Comparison of ENCODE assay signal across 22 cellular contexts in genomic region chr11:35783803-35784202, GRCh38.
DNase-seq lines count a peak whose midpoint lies in the region; FAIRE-seq and TF ChIP-seq lines count a peak whose summit lies in the region.
"Had no signal": no experiment of that assay in that cellular context is flagged by ENCODE, and none has a peak within 500 bp of the region (broad histone marks: within the 10 kb centered on the region; RNA-seq: fewer than 3 reads in every experiment).

No MANE protein-coding gene starts in this region.

- H3K27me3 Mint-ChIP-seq in activated T-cell treated with anti-CD3 and anti-CD28 coated beads, Interleukin-2, amount 50 U/mL, for 24 hours, result no peaks in the 10 kb centered on the region
- no peaks in the 10 kb centered on the region for H3K27me3 Mint-ChIP-seq in Calu3 (ENCODE audit: unreplicated experiment)
- no peaks in the 10 kb centered on the region for H3K27me3 Mint-ChIP-seq in astrocyte (ENCODE audit: low read depth, unreplicated experiment)
- H3K27me3 Mint-ChIP-seq in immature natural killer cell (ENCODE audit: low read depth in 3 of 3), result peaks cover 0 to 2% (median 0%) of the 10 kb centered on the region in 3 donors
- H3K27me3 Mint-ChIP-seq: CD4-positive, alpha-beta memory T cell had no signal

- H2AFZ ChIP-seq in astrocyte (ENCODE audit: low read depth, low read length), result no peak overlapping the region
- H2AFZ ChIP-seq: GM23338 had no signal

- no peak for DNase-seq in activated T-cell treated with anti-CD3 and anti-CD28 coated beads, Interleukin-2, amount 50 U/mL, for 24 hours
- no peak for DNase-seq in activated T-cell treated with anti-CD3 and anti-CD28 coated beads, Interleukin-2, amount 50 U/mL, for 1 hour
- DNase-seq in Calu3 (no peak), astrocyte (ENCODE audit: low read depth) (no peak), immature natural killer cell (no peak), NCI-H2196 treated with DMSO at 0.1 percent for 48 hours (lab: John Stamatoyannopoulos, UW; ENCODE audit: unreplicated experiment) (no peak), NCI-H1436 treated with DMSO at 0.1 percent for 48 hours (lab: John Stamatoyannopoulos, UW) (no peak), NCI-H748 (lab: John Stamatoyannopoulos, UW; ENCODE audit: unreplicated experiment) (no peak)
- DNase-seq: AML-193; CD4-positive, alpha-beta memory T cell; DMS 273 treated with DMSO at 0.1 percent for 48 hours; DMS53; DND-41; EL; HFFc6 had no signal

- FAIRE-seq in astrocyte (lab: Jason Lieb, UNC), result no peak
- FAIRE-seq: A549, GM12891, GM18507, H54 had no signal

- peaks cover 19% of the 10 kb centered on the region for H3K36me3 Mint-ChIP-seq in activated T-cell treated with anti-CD3 and anti-CD28 coated beads, Interleukin-2, amount 50 U/mL, for 24 hours (ENCODE audit: low read depth)
- H3K36me3 Mint-ChIP-seq in Calu3 (ENCODE audit: insufficient read depth, unreplicated experiment) (peaks cover 5% of the 10 kb centered on the region), astrocyte (ENCODE audit: low read depth, unreplicated experiment) (peaks cover 6% of the 10 kb centered on the region), immature natural killer cell (peaks cover 0 to 4% (median 0%) of the 10 kb centered on the region in 3 donors)

- H3K9me3 ChIP-seq in astrocyte (ENCODE audit: insufficient read depth, low read depth, low read length), result peaks cover 3% of the 10 kb centered on the region

- CTCF ChIA-PET in Calu3 (lab: Charles Lee), result no interaction called here

- no peak for TF ChIP-seq CTCF in Calu3 (IDR thresholded peaks at IDR 0.05; ENCODE audit: unreplicated experiment)
- no peak for TF ChIP-seq CTCF in astrocyte (IDR thresholded peaks at IDR 0.05; ENCODE audit: insufficient read depth, low read depth, low read length)

- H4K20me1 ChIP-seq in astrocyte (ENCODE audit: insufficient read depth, low read length), result peaks cover 78% of the 10 kb centered on the region

- no peaks in the 10 kb centered on the region for H3K36me3 ChIP-seq in astrocyte (ENCODE audit: insufficient read depth, low read length)

- intact Hi-C loops in Calu3 (cut with micrococcal nuclease; ENCODE audit: unreplicated experiment), result no loop called here

- H3K79me2 ChIP-seq in astrocyte (ENCODE audit: insufficient read depth, low read length), result peaks cover 32% of the 10 kb centered on the region

- H3K4me1 Mint-ChIP-seq in activated T-cell treated with anti-CD3 and anti-CD28 coated beads, Interleukin-2, amount 50 U/mL, for 24 hours (ENCODE audit: low read depth), result peaks cover 64% of the 10 kb centered on the region
- H3K4me1 Mint-ChIP-seq in Calu3 (ENCODE audit: low read depth, unreplicated experiment) (peaks cover 40% of the 10 kb centered on the region), astrocyte (ENCODE audit: low read depth, unreplicated experiment) (peaks cover 52% of the 10 kb centered on the region), immature natural killer cell (peaks cover 59 to 83% of the 10 kb centered on the region in 2 donors)

- no peak overlapping the region for H3K4me3 ChIP-seq in astrocyte (ENCODE audit: insufficient read depth, low read depth, low read length)
- H3K4me3 ChIP-seq: A549, GM23338 had no signal

- H3K27me3 ChIP-seq in astrocyte (ENCODE audit: insufficient read depth, low read length), result no peaks in the 10 kb centered on the region

- H3K4me1 ChIP-seq in astrocyte (ENCODE audit: insufficient read depth, low read length), result peaks cover 16% of the 10 kb centered on the region

- no peak overlapping the region for H3K9ac ChIP-seq in astrocyte (ENCODE audit: low read length)

- H3K27ac Mint-ChIP-seq in activated T-cell treated with anti-CD3 and anti-CD28 coated beads, Interleukin-2, amount 50 U/mL, for 24 hours, result peak overlapping the region; percentile 44
- H3K27ac Mint-ChIP-seq in Calu3 (ENCODE audit: unreplicated experiment), result peak overlapping the region; percentile 4
- peak overlapping the region; percentile 35 for H3K27ac Mint-ChIP-seq in astrocyte (ENCODE audit: unreplicated experiment)
- peak overlapping the region in 5 of 6 donors; percentile 1 to 73 (median 18) for H3K27ac Mint-ChIP-seq in immature natural killer cell
- H3K27ac Mint-ChIP-seq: GM23338, HFFc6 had no signal

- peaks cover 6% of the 10 kb centered on the region for H3K9me3 Mint-ChIP-seq in activated T-cell treated with anti-CD3 and anti-CD28 coated beads, Interleukin-2, amount 50 U/mL, for 24 hours
- H3K9me3 Mint-ChIP-seq in Calu3 (ENCODE audit: low read depth, unreplicated experiment) (peaks cover 3% of the 10 kb centered on the region), astrocyte (ENCODE audit: unreplicated experiment) (peaks cover 5% of the 10 kb centered on the region), immature natural killer cell (no peaks in the 10 kb centered on the region)

- H3K27ac ChIP-seq in astrocyte (ENCODE audit: low read depth, low read length), result no peak overlapping the region
- H3K27ac ChIP-seq: 22Rv1, A549, C4-2B had no signal

- no peak overlapping the region for H3K4me3 Mint-ChIP-seq in activated T-cell treated with anti-CD3 and anti-CD28 coated beads, Interleukin-2, amount 50 U/mL, for 24 hours
- H3K4me3 Mint-ChIP-seq in Calu3 (ENCODE audit: low read depth, unreplicated experiment) (no peak overlapping the region), astrocyte (ENCODE audit: unreplicated experiment) (no peak overlapping the region), immature natural killer cell (peak overlapping the region in 1 of 5 donors; percentile 18)
- H3K4me3 Mint-ChIP-seq: GM23338, HFFc6 had no signal

- no TSS peak for BruUV-seq in Calu3 (replicated peaks; lab: Mats Ljungman, UMichigan)

- H3K4me2 ChIP-seq in astrocyte (ENCODE audit: low read length), result no peak overlapping the region
- H3K4me2 ChIP-seq: A549, GM23338 had no signal
